Comparison of ENCODE assay signal across 35 cellular contexts in genomic region chr4:70397580-70397979, GRCh38. TPM values are rescaled to one million over a fixed set of nuclear protein-coding genes. Genes with fewer than 3 reads are reported as not detected.
"Had no signal": no experiment of that assay in that cellular context is flagged by ENCODE, and none has a peak within 500 bp of the region (broad histone marks: within the 10 kb centered on the region; RNA-seq: fewer than 3 reads in every experiment).

OPRPN (plus strand) TSS chr4:70397940; CDS start chr4:70399286, 1,346 bp downstream.

- H3K4me3 ChIP-seq: neural progenitor cell, ovary, psoas muscle, skin epidermis, smooth muscle cell, spleen, suprapubic skin, testis, tibial artery, transverse colon, upper lobe of right lung, uterus had no signal

- H3K36me3 Mint-ChIP-seq: natural killer cell; neural progenitor cell; stimulated activated memory B cell treated with anti-CD40 and anti-IgM and Interleukin-4, amounts not matched to agents 10 μg/mL and 1 μg/mL and 100 μg/mL, for 72 hours; type B pancreatic cell had no signal

- H3K79me2 ChIP-seq: parathyroid adenoma had no signal

- H3K27ac Mint-ChIP-seq: natural killer cell; nephron; neural progenitor cell; progenitor cell of endocrine pancreas; stimulated activated memory B cell treated with anti-CD40 and anti-IgM and Interleukin-4, amounts not matched to agents 10 μg/mL and 1 μg/mL and 100 μg/mL, for 72 hours; stimulated activated naive CD8-positive, alpha-beta T cell treated with anti-CD3 and anti-CD28 coated beads, Interleukin-15, amount 100 ng/mL, for 72 hours; type B pancreatic cell had no signal

- H3K27me3 Mint-ChIP-seq: progenitor cell of endocrine pancreas; stimulated activated memory B cell treated with anti-CD40 and anti-IgM and Interleukin-4, amounts not matched to agents 10 μg/mL and 1 μg/mL and 100 μg/mL, for 72 hours; stimulated activated naive CD8-positive, alpha-beta T cell treated with anti-CD3 and anti-CD28 coated beads, Interleukin-15, amount 100 ng/mL, for 72 hours; type B pancreatic cell had no signal

- ATAC-seq: natural killer cell; psoas muscle; right cardiac atrium; sciatic nerve; stimulated activated memory B cell treated with anti-CD40 and anti-IgM and Interleukin-4, amounts not matched to agents 10 μg/mL and 1 μg/mL and 100 μg/mL, for 72 hours; stimulated activated naive CD8-positive, alpha-beta T cell treated with anti-CD3 and anti-CD28 coated beads, Interleukin-15, amount 100 ng/mL, for 72 hours; stimulated activated naive CD8-positive, alpha-beta T cell treated with anti-CD3 and anti-CD28 coated beads, Interleukin-15, Interleukin-2, amounts not matched to agents 100 U/mL and 50 U/mL, for 24 hours; upper lobe of right lung had no signal

- H3K9me3 ChIP-seq: ovary, psoas muscle, spleen, suprapubic skin, testis, tibial artery, transverse colon, upper lobe of right lung, uterus had no signal

- H3K36me3 ChIP-seq: neural progenitor cell, ovary, spleen, suprapubic skin, tibial artery, transverse colon, upper lobe of right lung, uterus had no signal

- H3K4me1 ChIP-seq: parathyroid adenoma, psoas muscle, spleen, suprapubic skin, testis, tibial artery, transverse colon, upper lobe of right lung, uterus had no signal

- H2AFZ ChIP-seq: neural progenitor cell, parathyroid adenoma had no signal

- H3K9ac ChIP-seq: neural progenitor cell, parathyroid adenoma had no signal

- H3K4me1 Mint-ChIP-seq: natural killer cell; nephron; neural progenitor cell; stimulated activated memory B cell treated with anti-CD40 and anti-IgM and Interleukin-4, amounts not matched to agents 10 μg/mL and 1 μg/mL and 100 μg/mL, for 72 hours; stimulated activated naive CD8-positive, alpha-beta T cell treated with anti-CD3 and anti-CD28 coated beads, Interleukin-15, amount 100 ng/mL, for 72 hours had no signal

- H3K4me2 ChIP-seq: neural progenitor cell, smooth muscle cell had no signal

- H3K27me3 ChIP-seq: neural progenitor cell, ovary, spleen, suprapubic skin, testis, tibial artery, transverse colon, upper lobe of right lung, uterus had no signal

- DNase-seq: natural killer cell; occipital lobe; ovary; posterior cingulate gyrus; psoas muscle; right cardiac atrium; spleen; stimulated activated CD4-positive, alpha-beta T cell treated with anti-CD3 and anti-CD28 coated beads, Interleukin-12 subunit alpha, Interleukin-12 subunit beta, amount 100 ng/mL, for 4 hours; stimulated activated CD4-positive, alpha-beta T cell treated with anti-CD3 and anti-CD28 coated beads, Interleukin-1b, Interleukin-23, amount 100 ng/mL, for 48 hours; stimulated activated CD4-positive, alpha-beta T cell treated with anti-CD3 and anti-CD28 coated beads, Interleukin-4, amount 100 ng/mL, for 1 hour; stimulated activated CD4-positive, alpha-beta T cell treated with anti-CD3 and anti-CD28 coated beads, Interleukin-4, amount 100 ng/mL, for 4 hours; stimulated activated CD8-positive, alpha-beta memory T cell treated with anti-CD3 and anti-CD28 coated beads, Interleukin-4, amount 100 ng/mL, for 48 hours; stimulated activated naive CD4-positive, alpha-beta T cell; stimulated activated naive CD8-positive, alpha-beta T cell treated with anti-CD3 and anti-CD28 coated beads, Interleukin-15, amount 100 ng/mL, for 72 hours; stimulated activated naive CD8-positive, alpha-beta T cell treated with anti-CD3 and anti-CD28 coated beads, Interleukin-15, Interleukin-2, amounts not matched to agents 100 U/mL and 50 U/mL, for 24 hours; substantia nigra; testis; tibial artery; transverse colon; upper lobe of right lung; uterus had no signal

- H3K9me3 Mint-ChIP-seq: natural killer cell; nephron; neural progenitor cell; stimulated activated memory B cell treated with anti-CD40 and anti-IgM and Interleukin-4, amounts not matched to agents 10 μg/mL and 1 μg/mL and 100 μg/mL, for 72 hours; stimulated activated naive CD8-positive, alpha-beta T cell treated with anti-CD3 and anti-CD28 coated beads, Interleukin-15, amount 100 ng/mL, for 72 hours; type B pancreatic cell had no signal

- H3K27ac ChIP-seq: neural progenitor cell, ovary, parathyroid adenoma, psoas muscle, skin epidermis, spleen, suprapubic skin, testis, tibial artery, transverse colon, upper lobe of right lung, uterus had no signal

- H3K4me3 Mint-ChIP-seq: natural killer cell; nephron; neural progenitor cell; stimulated activated memory B cell treated with anti-CD40 and anti-IgM and Interleukin-4, amounts not matched to agents 10 μg/mL and 1 μg/mL and 100 μg/mL, for 72 hours; stimulated activated naive CD8-positive, alpha-beta T cell treated with anti-CD3 and anti-CD28 coated beads, Interleukin-15, amount 100 ng/mL, for 72 hours; type B pancreatic cell had no signal

RNA-seq across cellular contexts. Expression of gene OPRPN, which starts in this region (rescaled TPM):
- total RNA-seq: natural killer cell, occipital lobe, osteoblast, ovary, progenitor cell of endocrine pancreas, psoas muscle, renal cortical epithelial cell, right cardiac atrium, sciatic nerve, smooth muscle cell, spleen, suprapubic skin, testis, transverse colon, upper lobe of right lung, urinary bladder, uterus had no signal
- polyA plus RNA-seq: neural cell, ovary, psoas muscle, right cardiac atrium, smooth muscle cell, spleen, urinary bladder had no signal
